In the genomic region with DNA sequence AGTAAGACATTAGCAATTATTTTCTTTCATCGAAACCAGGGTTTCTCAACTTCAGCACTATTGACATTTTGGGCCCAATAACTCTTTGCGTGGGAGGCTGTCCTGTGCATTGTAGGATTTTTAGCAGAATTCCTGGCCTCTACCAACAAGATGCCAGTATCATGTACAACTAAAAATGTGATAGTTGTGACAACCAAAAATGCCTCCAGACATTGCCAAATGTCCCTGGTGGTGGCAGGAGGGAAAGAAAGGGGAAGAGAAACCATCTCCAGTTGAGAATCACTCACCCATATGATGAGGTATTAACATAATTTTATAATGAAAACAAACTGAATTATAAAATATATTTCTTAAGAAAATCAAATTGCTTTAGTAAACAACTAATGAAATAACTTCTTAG, we compare ENCODE assay signal across 19 cellular contexts.
"Had no signal": no experiment of that assay in that cellular context is flagged by ENCODE, and none has a peak within 500 bp of the region (broad histone marks: within the 10 kb centered on the region; RNA-seq: fewer than 3 reads in every experiment).

No MANE protein-coding gene starts in this region.

- H3K4me1 ChIP-seq: left lung, tibial artery, uterus had no signal

- DNase-seq: activated CD4-positive, alpha-beta T cell treated with anti-CD3 and anti-CD28 coated beads, Interleukin-2, amount 50 U/mL, for 1 hour; activated CD8-positive, alpha-beta memory T cell treated with anti-CD3 and anti-CD28 coated beads for 24 hours; activated CD8-positive, alpha-beta memory T cell treated with anti-CD3 and anti-CD28 coated beads, Interleukin-2, amount 50 U/mL, for 48 hours; activated effector memory CD4-positive, alpha-beta T cell treated with anti-CD3 and anti-CD28 coated beads, Interleukin-2, amount 50 U/mL, for 16 hours; activated naive CD4-positive, alpha-beta T cell treated with anti-CD3 and anti-CD28 coated beads, Interleukin-2, amount 50 U/mL, for 16 hours; activated T-cell treated with anti-CD3 and anti-CD28 coated beads, Interleukin-2, amount 50 U/mL, for 72 hours; aorta; head of caudate nucleus; left lung; mammary epithelial cell; stimulated activated CD4-positive, alpha-beta T cell treated with anti-CD3 and anti-CD28 coated beads, Interleukin-2, amount 100 ng/mL, for 24 hours; stimulated activated naive CD4-positive, alpha-beta T cell treated with Interleukin-2 at 50 U/mL for 16 hours; substantia nigra; T1000; tibial artery; uterus had no signal

- H3K9me3 ChIP-seq: left lung, right atrium auricular region, tibial artery, uterus had no signal

- H3K27ac Mint-ChIP-seq: activated T-cell treated with anti-CD3 and anti-CD28 coated beads, Interleukin-2, amount 50 U/mL, for 72 hours; progenitor cell of endocrine pancreas had no signal

- H3K27me3 ChIP-seq: left lung, right atrium auricular region, tibial artery, uterus had no signal

- H3K36me3 ChIP-seq: uterus had no signal

- H3K9me3 Mint-ChIP-seq: activated T-cell treated with anti-CD3 and anti-CD28 coated beads, Interleukin-2, amount 50 U/mL, for 72 hours had no signal

- H3K4me3 Mint-ChIP-seq: activated T-cell treated with anti-CD3 and anti-CD28 coated beads, Interleukin-2, amount 50 U/mL, for 72 hours had no signal

- H3K27ac ChIP-seq: coronary artery, left lung, right atrium auricular region, tibial artery, uterus had no signal

- H3K4me3 ChIP-seq: coronary artery, left lung, right atrium auricular region, tibial artery, uterus had no signal

- ATAC-seq: activated T-cell treated with anti-CD3 and anti-CD28 coated beads, Interleukin-2, amount 50 U/mL, for 72 hours; left lung had no signal

- H3K27me3 Mint-ChIP-seq: progenitor cell of endocrine pancreas had no signal
